23 cellular contexts compared by ENCODE assay signal in genomic region chr21:45284456-45284741, GRCh38. TPM values are rescaled to one million over a fixed set of nuclear protein-coding genes. Genes with fewer than 3 reads are reported as not detected.
DNase-seq lines count a peak whose midpoint lies in the region; ATAC-seq and TF ChIP-seq lines count a peak whose summit lies in the region.
"Had no signal": no experiment of that assay in that cellular context is flagged by ENCODE, and none has a peak within 500 bp of the region (broad histone marks: within the 10 kb centered on the region; RNA-seq: fewer than 3 reads in every experiment).

No MANE protein-coding gene starts in this region.

- no peak overlapping the region for H3K4me3 Mint-ChIP-seq in activated T-cell treated with anti-CD3 and anti-CD28 coated beads, Interleukin-2, amount 50 U/mL, for 72 hours
- no peak overlapping the region for H3K4me3 Mint-ChIP-seq in activated T-helper 17 cell treated with anti-CD3 and anti-CD28 coated beads, Interleukin-2, amount 50 U/mL, for 72 hours
- H3K4me3 Mint-ChIP-seq: H9, HFFc6 had no signal

- H3K27me3 Mint-ChIP-seq in activated T-cell treated with anti-CD3 and anti-CD28 coated beads, Interleukin-2, amount 50 U/mL, for 72 hours (ENCODE audit: low read depth), result no peaks in the 10 kb centered on the region
- no peaks in the 10 kb centered on the region for H3K27me3 Mint-ChIP-seq in activated T-helper 17 cell treated with anti-CD3 and anti-CD28 coated beads, Interleukin-2, amount 50 U/mL, for 72 hours
- H3K27me3 Mint-ChIP-seq: CD8-positive, alpha-beta memory T cell had no signal

- ATAC-seq in activated T-cell treated with anti-CD3 and anti-CD28 coated beads, Interleukin-2, amount 50 U/mL, for 72 hours (replicated peaks in 1 of 2), result no peak
- no peak for ATAC-seq in lower lobe of right lung
- no peak for ATAC-seq in activated T-helper 17 cell treated with anti-CD3 and anti-CD28 coated beads, Interleukin-2, amount 50 U/mL, for 72 hours (replicated peaks)

- H3K4me3 ChIP-seq in WERI-Rb-1 (ENCODE audit: low read depth, low read length) (no peak overlapping the region), lower lobe of right lung (no peak overlapping the region), tibial artery (no peak overlapping the region)
- H3K4me3 ChIP-seq: GM23248 had no signal

- no peaks in the 10 kb centered on the region for H3K27me3 ChIP-seq in WERI-Rb-1 (ENCODE audit: insufficient read depth, low read depth, severe bottlenecking)
- no peaks in the 10 kb centered on the region for H3K27me3 ChIP-seq in lower lobe of right lung (ENCODE audit: low read depth)
- H3K27me3 ChIP-seq in tibial artery, result no peaks in the 10 kb centered on the region

- no peaks in the 10 kb centered on the region for H3K9me3 Mint-ChIP-seq in activated T-cell treated with anti-CD3 and anti-CD28 coated beads, Interleukin-2, amount 50 U/mL, for 72 hours
- H3K9me3 Mint-ChIP-seq in activated T-helper 17 cell treated with anti-CD3 and anti-CD28 coated beads, Interleukin-2, amount 50 U/mL, for 72 hours, result no peaks in the 10 kb centered on the region
- H3K9me3 Mint-ChIP-seq: H9, HFFc6 had no signal

- H3K36me3 ChIP-seq in WERI-Rb-1, result peaks cover 49% of the 10 kb centered on the region
- H3K36me3 ChIP-seq in lower lobe of right lung, result peaks cover 64% of the 10 kb centered on the region
- H3K36me3 ChIP-seq in tibial artery, result peaks cover 61 to 67% (median 67%) of the 10 kb centered on the region in 3 donors

- H3K27ac ChIP-seq in WERI-Rb-1 (no peak overlapping the region), lower lobe of right lung (no peak overlapping the region), tibial artery (no peak overlapping the region)
- H3K27ac ChIP-seq: GM23248 had no signal

- H3K4me1 Mint-ChIP-seq in activated T-cell treated with anti-CD3 and anti-CD28 coated beads, Interleukin-2, amount 50 U/mL, for 72 hours (ENCODE audit: low read depth), result peaks cover 11% of the 10 kb centered on the region
- peaks cover 8% of the 10 kb centered on the region for H3K4me1 Mint-ChIP-seq in activated T-helper 17 cell treated with anti-CD3 and anti-CD28 coated beads, Interleukin-2, amount 50 U/mL, for 72 hours

- H3K9me3 ChIP-seq in WERI-Rb-1 (ENCODE audit: severe bottlenecking) (no peaks in the 10 kb centered on the region), lower lobe of right lung (no peaks in the 10 kb centered on the region), tibial artery (no peaks in the 10 kb centered on the region)

- TF ChIP-seq CTCF in WERI-Rb-1 (IDR thresholded peaks at IDR 0.05; ENCODE audit: low read depth, low read length) (no peak), lower lobe of right lung (IDR thresholded peaks at IDR 0.05) (no peak), tibial artery (IDR thresholded peaks at IDR 0.05) (no peak)

- DNase-seq in activated T-cell treated with anti-CD3 and anti-CD28 coated beads, Interleukin-2, amount 50 U/mL, for 1 hour, result peak; percentile 10
- DNase-seq in activated T-cell treated with anti-CD3 and anti-CD28 coated beads, Interleukin-2, amount 50 U/mL, for 72 hours, result no peak
- DNase-seq in WERI-Rb-1 (peak; percentile 4), lower lobe of right lung (peak; percentile 19), tibial artery (peak; percentile 3 to 54), NCI-H69 (lab: John Stamatoyannopoulos, UW) (no peak)
- no peak for DNase-seq in activated effector memory CD4-positive, alpha-beta T cell treated with anti-CD3 and anti-CD28 coated beads, Interleukin-2, amount 50 U/mL, for 16 hours
- DNase-seq: AML-193, C1 segment of cervical spinal cord, Calu3, DMS153, GM23248, HFFc6, Kasumi-1, NCI-H1417, NCI-H1694 treated with DMSO at 0.1 percent for 48 hours, NCI-H2081 treated with DMSO at 0.1 percent for 48 hours, NCI-H446, NCI-H526, Right ventricle myocardium superior had no signal

- H3K36me3 Mint-ChIP-seq in activated T-cell treated with anti-CD3 and anti-CD28 coated beads, Interleukin-2, amount 50 U/mL, for 72 hours (ENCODE audit: insufficient read depth in 2 of 2), result peaks cover 0 to 12% of the 10 kb centered on the region in 2 donors
- H3K36me3 Mint-ChIP-seq in activated T-helper 17 cell treated with anti-CD3 and anti-CD28 coated beads, Interleukin-2, amount 50 U/mL, for 72 hours (ENCODE audit: low read depth), result peaks cover 51% of the 10 kb centered on the region

- H3K4me1 ChIP-seq in lower lobe of right lung, result peaks cover 17% of the 10 kb centered on the region
- H3K4me1 ChIP-seq in tibial artery, result peaks cover 0 to 26% (median 18%) of the 10 kb centered on the region in 4 donors

- no peak overlapping the region for H3K27ac Mint-ChIP-seq in activated T-cell treated with anti-CD3 and anti-CD28 coated beads, Interleukin-2, amount 50 U/mL, for 72 hours
- no peak overlapping the region for H3K27ac Mint-ChIP-seq in activated T-helper 17 cell treated with anti-CD3 and anti-CD28 coated beads, Interleukin-2, amount 50 U/mL, for 72 hours
- H3K27ac Mint-ChIP-seq: HFFc6 had no signal

- intact Hi-C loops in lower lobe of right lung (cut with DNase I), result no loop called here
- intact Hi-C loops in tibial artery (cut with DNase I; ENCODE audit: low total_unique reads), result loop anchor here (10.0 kb wide), 1 partner anchor 340 kb away; the partner anchor contains the start of gene SLX9

RNA-seq across cellular contexts. Expression of gene POFUT2, which starts 3.3 kb away (rescaled TPM):
- total RNA-seq in activated T-cell treated with anti-CD3 and anti-CD28 coated beads, Interleukin-2, amount 50 U/mL, for 72 hours, result 10 to 100 TPM; 24.5 to 26.6 TPM
- 29.1 TPM for total RNA-seq in lower lobe of right lung
- total RNA-seq in activated T-helper 17 cell treated with anti-CD3 and anti-CD28 coated beads, Interleukin-2, amount 50 U/mL, for 72 hours, result 10 to 100 TPM; 12.0 to 22.8 TPM

Comparison
In these comparisons a context has a peak if more than half of its experiments do, and no peak if none do; other contexts are left out.
1. DNase-seq: peak in activated T-cell treated with anti-CD3 and anti-CD28 coated beads, Interleukin-2, amount 50 U/mL, for 1 hour (single experiment), WERI-Rb-1 (single experiment), lower lobe of right lung (single experiment) and tibial artery (2 of 2); none in activated T-cell treated with anti-CD3 and anti-CD28 coated beads, Interleukin-2, amount 50 U/mL, for 72 hours (0 of 2), activated effector memory CD4-positive, alpha-beta T cell treated with anti-CD3 and anti-CD28 coated beads, Interleukin-2, amount 50 U/mL, for 16 hours (single experiment) and NCI-H69 (single experiment).